In genomic region chr3:175399156-175399840, GRCh38 we compare ENCODE assay signal across 15 cellular contexts.
DNase-seq lines count a peak whose midpoint lies in the region; ATAC-seq and TF ChIP-seq lines count a peak whose summit lies in the region.
"Had no signal": no experiment of that assay in that cellular context is flagged by ENCODE, and none has a peak within 500 bp of the region (broad histone marks: within the 10 kb centered on the region; RNA-seq: fewer than 3 reads in every experiment).

No MANE protein-coding gene starts in this region.

- no peaks in the 10 kb centered on the region for H3K27me3 ChIP-seq in H9 (ENCODE audit: insufficient read depth, low read length)
- H3K27me3 ChIP-seq in foreskin keratinocyte, result no peaks in the 10 kb centered on the region
- no peaks in the 10 kb centered on the region for H3K27me3 ChIP-seq in neuronal stem cell (ENCODE audit: control insufficient read depth in 3 of 3, insufficient read depth in 3 of 3, low read depth in 1 of 3, low read length in 3 of 3)
- H3K27me3 ChIP-seq: BLaER1 had no signal

- no peak overlapping the region for H3K9ac ChIP-seq in H9 (ENCODE audit: extremely low read depth, insufficient read length, low read length)
- no peak overlapping the region for H3K9ac ChIP-seq in neuronal stem cell (ENCODE audit: low read depth, low read length, poor library complexity)
- H3K9ac ChIP-seq: BLaER1 had no signal

- H3K79me2 ChIP-seq in H9 (ENCODE audit: insufficient read depth, low read length), result no peaks in the 10 kb centered on the region

- peak overlapping the region in 1 of 3 experiments; percentile 20; a peak in 1 of 7 replicates for H3K27ac Mint-ChIP-seq in H9

- H2AFZ ChIP-seq in H9 (ENCODE audit: low read length), result no peak overlapping the region
- H2AFZ ChIP-seq in neuronal stem cell (ENCODE audit: low read length), result no peak overlapping the region

- DNase-seq in H9 (no peak), NCI-H69 (lab: John Stamatoyannopoulos, UW) (peak; percentile 24), foreskin keratinocyte (peak; percentile 29 to 60), renal cortical epithelial cell (ENCODE audit: low read depth) (peak; percentile 3), RWPE1 (ENCODE audit: low spot score) (no peak), NCI-H1048 (lab: John Stamatoyannopoulos, UW) (no peak), neuronal stem cell (ENCODE audit: low spot score) (no peak)
- DNase-seq: GDM1, Karpas-422, NCI-H1417 treated with DMSO at 0.1 percent for 48 hours, NCI-H2029 treated with DMSO at 0.1 percent for 48 hours, NCI-H226, NCI-H526 treated with DMSO at 0.1 percent for 48 hours had no signal

- peak overlapping the region; percentile 35 for H2BK12ac ChIP-seq in H9 (ENCODE audit: insufficient read length, low read depth, low read length)
- no peak overlapping the region for H2BK12ac ChIP-seq in neuronal stem cell (ENCODE audit: low read length)

- no peak overlapping the region for H4K5ac ChIP-seq in H9 (ENCODE audit: insufficient read length, low read depth, low read length)

- no peak overlapping the region for H3K4me3 ChIP-seq in neuronal stem cell (ENCODE audit: low read length in 2 of 2)
- H3K4me3 ChIP-seq: BLaER1 had no signal

- no peak overlapping the region for H3K23ac ChIP-seq in H9 (ENCODE audit: insufficient read length, low read depth, low read length)
- no peak overlapping the region for H3K23ac ChIP-seq in neuronal stem cell (ENCODE audit: low read depth, low read length, poor library complexity)

- no peak overlapping the region for H3K4me2 ChIP-seq in H9 (ENCODE audit: insufficient read depth, insufficient read length, low read length)
- H3K4me2 ChIP-seq in neuronal stem cell (ENCODE audit: insufficient read depth, low read length, poor library complexity, severe bottlenecking), result no peak overlapping the region
- H3K4me2 ChIP-seq: BLaER1 had no signal

- no peak overlapping the region for H2BK5ac ChIP-seq in H9 (ENCODE audit: insufficient read length, low read length)
- no peak overlapping the region for H2BK5ac ChIP-seq in neuronal stem cell (ENCODE audit: low read length)

- peaks cover 14 to 15% of the 10 kb centered on the region in 2 experiments; a peak in 3 of 4 replicates for H3K4me1 Mint-ChIP-seq in H9

- H3K9me3 ChIP-seq in H9 (ENCODE audit: control insufficient read depth, low read depth, low read length) (no peaks in the 10 kb centered on the region), neuronal stem cell (replicated peaks in 1 of 2; ENCODE audit: control insufficient read depth in 2 of 2, insufficient read depth in 1 of 2, low read depth in 1 of 2, low read length in 2 of 2) (peaks cover 0 to 4% of the 10 kb centered on the region in 2 donors)

- ATAC-seq in foreskin keratinocyte (no peak), GM19395 (IDR thresholded peaks at IDR 0.05; ENCODE audit: unreplicated experiment) (no peak)

- no peaks in the 10 kb centered on the region for H3K36me3 ChIP-seq in neuronal stem cell (replicated peaks in 1 of 2; ENCODE audit: control insufficient read depth in 2 of 2, insufficient read depth in 2 of 2, low read length in 2 of 2)
- H3K36me3 ChIP-seq: BLaER1 had no signal

- no peaks in the 10 kb centered on the region; the same call in 1 of the 2 replicates for H3K4me1 ChIP-seq in H9 (ENCODE audit: insufficient read depth, low read length)
- H3K4me1 ChIP-seq in foreskin keratinocyte, result no peaks in the 10 kb centered on the region
- peaks cover 0 to 6% of the 10 kb centered on the region in 2 donors for H3K4me1 ChIP-seq in neuronal stem cell (ENCODE audit: control insufficient read depth in 2 of 2, insufficient read depth in 1 of 2, low read depth in 1 of 2, low read length in 2 of 2)

- no peaks in the 10 kb centered on the region for H3K27me3 Mint-ChIP-seq in H9 (ENCODE audit: low read depth)

- no peak overlapping the region for H2BK15ac ChIP-seq in H9 (ENCODE audit: low read depth, low read length)
- no peak overlapping the region for H2BK15ac ChIP-seq in neuronal stem cell (ENCODE audit: low read length)

- no CpG with 5 or more reads among the region's 5 CpGs for WGBS in H9 (ENCODE audit: extremely low coverage, insufficient read length, low lambda C conversion rate)
- WGBS in neuronal stem cell (ENCODE audit: extremely low coverage in 2 of 2, insufficient read length in 2 of 2, insufficient replicate concordance in 1 of 2), 2 donors, result no CpG with 5 or more reads among the region's 5 CpGs

- H3K36me3 Mint-ChIP-seq in H9 (ENCODE audit: insufficient read depth in 1 of 3, low read depth in 3 of 3), result peaks cover 0 to 2% (median 0%) of the 10 kb centered on the region in 3 experiments; a peak in 1 of 7 replicates

- POLR2A ChIA-PET in RWPE1 (lab: Yijun Ruan, JAX; ENCODE audit: low non-redundant PET), result no interaction called here

- no peak overlapping the region for H3K14ac ChIP-seq in H9 (ENCODE audit: insufficient read depth, low read length)
- no peak overlapping the region for H3K14ac ChIP-seq in neuronal stem cell (ENCODE audit: low read length)

- H2AK5ac ChIP-seq in H9 (ENCODE audit: insufficient read length, low read length) (no peak overlapping the region), neuronal stem cell (ENCODE audit: low read depth, low read length) (no peak overlapping the region)

- no peak overlapping the region for H3T11ph ChIP-seq in H9 (ENCODE audit: low read length)

- H2BK20ac ChIP-seq in H9 (ENCODE audit: low read depth, low read length, poor library complexity, severe bottlenecking), result no peak overlapping the region

- TF ChIP-seq CTCF in H9 (conservative IDR thresholded peaks at IDR 0.05) (no peak), foreskin keratinocyte (conservative IDR thresholded peaks at IDR 0.05) (no peak), RWPE1 (conservative IDR thresholded peaks at IDR 0.05; ENCODE audit: low read depth) (no peak)

- H3K9me3 Mint-ChIP-seq in H9, result peaks cover 0 to 2% of the 10 kb centered on the region in 2 experiments; a peak in 1 of 5 replicates

- no peaks in the 10 kb centered on the region for H4K20me1 ChIP-seq in H9 (ENCODE audit: control insufficient read depth, insufficient read depth, insufficient read length)
- H4K20me1 ChIP-seq: BLaER1 had no signal

- no peak overlapping the region for H4K8ac ChIP-seq in H9 (replicated peaks; ENCODE audit: insufficient read length, low read depth, low read length)
- H4K8ac ChIP-seq in neuronal stem cell (ENCODE audit: low read depth, low read length), result no peak overlapping the region

- H3K27ac ChIP-seq in H9 (ENCODE audit: insufficient read length, low read depth, low read length) (no peak overlapping the region), foreskin keratinocyte (no peak overlapping the region), RWPE1 (no peak overlapping the region), neuronal stem cell (replicated peaks; ENCODE audit: low read length) (no peak overlapping the region)

- H3K4ac ChIP-seq in H9 (ENCODE audit: low read depth, low read length) (no peak overlapping the region), neuronal stem cell (ENCODE audit: low read length) (no peak overlapping the region)

- H4K91ac ChIP-seq in H9 (ENCODE audit: insufficient read length, low read depth, low read length) (no peak overlapping the region), neuronal stem cell (ENCODE audit: low read depth, low read length, poor library complexity) (no peak overlapping the region)

- H3K79me1 ChIP-seq in H9 (ENCODE audit: insufficient read depth, low read depth, low read length, poor library complexity, severe bottlenecking), result no peaks in the 10 kb centered on the region
- no peaks in the 10 kb centered on the region for H3K79me1 ChIP-seq in neuronal stem cell (ENCODE audit: low read depth, low read length)

- H3K56ac ChIP-seq in H9 (ENCODE audit: insufficient read length, low read depth, low read length), result no peak overlapping the region

- H2BK120ac ChIP-seq in H9 (ENCODE audit: low read depth, low read length, poor library complexity, severe bottlenecking) (no peak overlapping the region), neuronal stem cell (ENCODE audit: low read depth, low read length) (no peak overlapping the region)

- no peak overlapping the region for H3K18ac ChIP-seq in H9 (ENCODE audit: insufficient read length, low read depth, low read length)
- no peak overlapping the region for H3K18ac ChIP-seq in neuronal stem cell (ENCODE audit: low read length)

- H3K23me2 ChIP-seq in H9 (ENCODE audit: insufficient read length, low read depth, low read length, poor library complexity, severe bottlenecking), result no peaks in the 10 kb centered on the region

- no peak overlapping the region for H3K4me3 Mint-ChIP-seq in H9

- CTCF ChIA-PET in RWPE1 (lab: Yijun Ruan, JAX), result no interaction called here

Comparison
In these comparisons a context has a peak if more than half of its experiments do, and no peak if none do; other contexts are left out.
1. DNase-seq: peak in NCI-H69 (single experiment), foreskin keratinocyte (2 of 2) and renal cortical epithelial cell (single experiment); none in H9 (single experiment), RWPE1 (single experiment), NCI-H1048 (single experiment) and neuronal stem cell (single experiment).